ENCODE assay signal across 22 cellular contexts in the genomic region with DNA sequence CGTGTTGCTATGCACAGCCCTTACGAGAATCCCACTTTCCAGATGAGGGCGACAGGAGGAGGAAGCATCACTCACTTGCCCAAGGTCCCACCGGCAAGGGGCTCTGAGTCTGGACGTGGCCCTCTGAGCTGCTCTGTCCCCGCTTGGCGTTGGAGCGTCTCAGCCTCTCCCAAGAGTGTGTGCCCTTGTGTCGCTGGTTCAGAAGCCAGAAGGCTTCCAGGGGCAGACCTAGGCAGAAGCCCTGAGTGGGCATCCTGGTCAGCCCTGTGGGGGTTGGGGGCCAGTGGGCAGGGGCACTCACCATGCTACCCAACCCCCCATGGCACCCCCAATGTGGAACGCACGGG.
DNase-seq lines count a peak whose midpoint lies in the region; ATAC-seq, FAIRE-seq and TF ChIP-seq lines count a peak whose summit lies in the region.
"Had no signal": no experiment of that assay in that cellular context is flagged by ENCODE, and none has a peak within 500 bp of the region (broad histone marks: within the 10 kb centered on the region; RNA-seq: fewer than 3 reads in every experiment).

No MANE protein-coding gene starts in this region.

- H3K4me1 ChIP-seq in left lung, result peaks cover 2 to 9% of the 10 kb centered on the region in 2 donors
- H3K4me1 ChIP-seq in spleen, result peaks cover 0 to 29% (median 11%) of the 10 kb centered on the region in 6 donors
- H3K4me1 ChIP-seq in vagina, result peaks cover 55% of the 10 kb centered on the region
- H3K4me1 ChIP-seq in small intestine (ENCODE audit: control insufficient read depth in 2 of 2, insufficient read depth in 1 of 2, low read depth in 1 of 2, low read length in 1 of 2), result no peaks in the 10 kb centered on the region

- no peaks in the 10 kb centered on the region for H3K27me3 Mint-ChIP-seq in activated CD8-positive, alpha-beta T cell treated with anti-CD3 and anti-CD28 coated beads, Interleukin-2, amount 10 ng/mL, durations not matched to agents 7 days and 5 days (ENCODE audit: low read depth)
- H3K27me3 Mint-ChIP-seq: CD8-positive, alpha-beta memory T cell had no signal

- no peak for TF ChIP-seq POLR2A in spleen (IDR thresholded peaks at IDR 0.05)
- no peak for TF ChIP-seq POLR2A in vagina (IDR thresholded peaks at IDR 0.05)

- DNase-seq in Right ventricle myocardium inferior (ENCODE audit: missing footprints) (peak; percentile 53), Right ventricle myocardium superior (no peak), left lung (peak; percentile 27 to 61), spleen (peak; percentile 70), vagina (ENCODE audit: extremely low spot score in 2 of 2) (no peak), small intestine (no peak)
- no peak for DNase-seq in activated CD8-positive, alpha-beta T cell treated with anti-CD3 and anti-CD28 coated beads, Interleukin-2, amount 10 ng/mL, durations not matched to agents 7 days and 5 days
- DNase-seq: DND-41, GF-D8, Karpas-422, MM.1S, NCI-H187 treated with DMSO at 0.1 percent for 48 hours, NCI-H2171, NCI-H446 treated with DMSO at 0.1 percent for 48 hours, NCI-H748 treated with DMSO at 0.1 percent for 48 hours, PC-9, SHP77 had no signal

- no peak for TF ChIP-seq CTCF in left lung (IDR thresholded peaks at IDR 0.05)
- no peak for TF ChIP-seq CTCF in spleen (IDR thresholded peaks at IDR 0.05 in 8 of 11, conservative IDR thresholded peaks at IDR 0.05 in 3 of 11)
- TF ChIP-seq CTCF in vagina (IDR thresholded peaks at IDR 0.05), result no peak

- CTCF ChIA-PET in activated CD8-positive, alpha-beta T cell treated with anti-CD3 and anti-CD28 coated beads, Interleukin-2, amount 10 ng/mL, durations not matched to agents 7 days and 5 days (lab: Charles Lee), result no interaction called here

- H3K27ac Mint-ChIP-seq in activated CD8-positive, alpha-beta T cell treated with anti-CD3 and anti-CD28 coated beads, Interleukin-2, amount 10 ng/mL, durations not matched to agents 7 days and 5 days, result no peak overlapping the region

- 89 to 99% (median 92%) methylated on average over 9 to 11 of the region's 11 CpGs for WGBS in spleen, 5 donors
- WGBS in small intestine, 3 donors, result 89 to 96% (median 92%) methylated on average over 10 to 11 of the region's 11 CpGs

- no peaks in the 10 kb centered on the region for H3K4me1 Mint-ChIP-seq in activated CD8-positive, alpha-beta T cell treated with anti-CD3 and anti-CD28 coated beads, Interleukin-2, amount 10 ng/mL, durations not matched to agents 7 days and 5 days (ENCODE audit: low read depth)
- H3K4me1 Mint-ChIP-seq: CD8-positive, alpha-beta memory T cell had no signal

- no peaks in the 10 kb centered on the region for H3K27me3 ChIP-seq in left lung
- H3K27me3 ChIP-seq in spleen (replicated peaks in 1 of 7), result no peaks in the 10 kb centered on the region
- H3K27me3 ChIP-seq in vagina, result no peaks in the 10 kb centered on the region
- H3K27me3 ChIP-seq in small intestine (ENCODE audit: control insufficient read depth in 2 of 2, insufficient read depth in 2 of 2, low read length in 2 of 2), result no peaks in the 10 kb centered on the region
- H3K27me3 ChIP-seq: BLaER1 had no signal

- no peak overlapping the region for H3K4me3 Mint-ChIP-seq in activated CD8-positive, alpha-beta T cell treated with anti-CD3 and anti-CD28 coated beads, Interleukin-2, amount 10 ng/mL, durations not matched to agents 7 days and 5 days
- H3K4me3 Mint-ChIP-seq: CD8-positive, alpha-beta memory T cell had no signal

- no peaks in the 10 kb centered on the region for H3K9me3 ChIP-seq in left lung
- peaks cover 0 to 7% (median 0%) of the 10 kb centered on the region in 8 donors for H3K9me3 ChIP-seq in spleen
- H3K9me3 ChIP-seq in vagina, result no peaks in the 10 kb centered on the region
- no peaks in the 10 kb centered on the region for H3K9me3 ChIP-seq in small intestine (ENCODE audit: control insufficient read depth, low read depth)

- H3K4me3 ChIP-seq in left lung (no peak overlapping the region), spleen (no peak overlapping the region), vagina (no peak overlapping the region), small intestine (ENCODE audit: low read depth in 1 of 2, low read length in 2 of 2) (no peak overlapping the region)
- H3K4me3 ChIP-seq: BLaER1, PC-9 had no signal

- no peaks in the 10 kb centered on the region for H3K36me3 ChIP-seq in left lung
- no peaks in the 10 kb centered on the region for H3K36me3 ChIP-seq in spleen
- H3K36me3 ChIP-seq in vagina, result no peaks in the 10 kb centered on the region
- no peaks in the 10 kb centered on the region for H3K36me3 ChIP-seq in small intestine (ENCODE audit: control insufficient read depth in 2 of 2, insufficient read depth in 2 of 2, low read length in 2 of 2)
- H3K36me3 ChIP-seq: BLaER1 had no signal

- H3K36me3 Mint-ChIP-seq in activated CD8-positive, alpha-beta T cell treated with anti-CD3 and anti-CD28 coated beads, Interleukin-2, amount 10 ng/mL, durations not matched to agents 7 days and 5 days (ENCODE audit: low read depth), result no peaks in the 10 kb centered on the region

- H3K27ac ChIP-seq in left lung (no peak overlapping the region), spleen (peak overlapping the region in 5 of 8 donors; percentile 58 to 81 (median 67)), vagina (peak overlapping the region; percentile 46), small intestine (ENCODE audit: low read depth in 1 of 2, low read length in 1 of 2) (no peak overlapping the region)
- H3K27ac ChIP-seq: 22Rv1, BLaER1, PC-9 had no signal

- H3K9me3 Mint-ChIP-seq in activated CD8-positive, alpha-beta T cell treated with anti-CD3 and anti-CD28 coated beads, Interleukin-2, amount 10 ng/mL, durations not matched to agents 7 days and 5 days (ENCODE audit: insufficient read depth), result no peaks in the 10 kb centered on the region

- FAIRE-seq in small intestine (lab: Jason Lieb, UNC), result no peak
- FAIRE-seq: H54 had no signal

- ATAC-seq in Right ventricle myocardium inferior (no peak), Right ventricle myocardium superior (ENCODE audit: poor library complexity) (no peak), left lung (no peak), HG03045 (IDR thresholded peaks at IDR 0.05; ENCODE audit: unreplicated experiment) (no peak)
- no peak for ATAC-seq in activated CD8-positive, alpha-beta T cell treated with anti-CD3 and anti-CD28 coated beads, Interleukin-2, amount 10 ng/mL, durations not matched to agents 7 days and 5 days

- POLR2A ChIA-PET in activated CD8-positive, alpha-beta T cell treated with anti-CD3 and anti-CD28 coated beads, Interleukin-2, amount 10 ng/mL, durations not matched to agents 7 days and 5 days (lab: Charles Lee), result no interaction called here

- intact Hi-C loops in Right ventricle myocardium inferior (cut with DNase I) (no loop called here), Right ventricle myocardium superior (cut with DNase I) (no loop called here), left lung (cut with DNase I) (no loop called here), spleen (cut with DNase I; ENCODE audit: low total_unique reads) (no loop called here), vagina (cut with DNase I) (no loop called here)

Comparison
In these comparisons a context has a peak if more than half of its experiments do, and no peak if none do; other contexts are left out.
1. DNase-seq: peak in Right ventricle myocardium inferior (single experiment), left lung (2 of 2) and spleen (single experiment); none in Right ventricle myocardium superior (single experiment), vagina (0 of 2), small intestine (single experiment) and activated CD8-positive, alpha-beta T cell treated with anti-CD3 and anti-CD28 coated beads, Interleukin-2, amount 10 ng/mL, durations not matched to agents 7 days and 5 days (single experiment).
2. H3K27ac ChIP-seq: peak in spleen (5 of 8) and vagina (single experiment); none in left lung (0 of 2) and small intestine (0 of 2).